Comparison of ENCODE assay signal across 1 cellular context in the genomic region with DNA sequence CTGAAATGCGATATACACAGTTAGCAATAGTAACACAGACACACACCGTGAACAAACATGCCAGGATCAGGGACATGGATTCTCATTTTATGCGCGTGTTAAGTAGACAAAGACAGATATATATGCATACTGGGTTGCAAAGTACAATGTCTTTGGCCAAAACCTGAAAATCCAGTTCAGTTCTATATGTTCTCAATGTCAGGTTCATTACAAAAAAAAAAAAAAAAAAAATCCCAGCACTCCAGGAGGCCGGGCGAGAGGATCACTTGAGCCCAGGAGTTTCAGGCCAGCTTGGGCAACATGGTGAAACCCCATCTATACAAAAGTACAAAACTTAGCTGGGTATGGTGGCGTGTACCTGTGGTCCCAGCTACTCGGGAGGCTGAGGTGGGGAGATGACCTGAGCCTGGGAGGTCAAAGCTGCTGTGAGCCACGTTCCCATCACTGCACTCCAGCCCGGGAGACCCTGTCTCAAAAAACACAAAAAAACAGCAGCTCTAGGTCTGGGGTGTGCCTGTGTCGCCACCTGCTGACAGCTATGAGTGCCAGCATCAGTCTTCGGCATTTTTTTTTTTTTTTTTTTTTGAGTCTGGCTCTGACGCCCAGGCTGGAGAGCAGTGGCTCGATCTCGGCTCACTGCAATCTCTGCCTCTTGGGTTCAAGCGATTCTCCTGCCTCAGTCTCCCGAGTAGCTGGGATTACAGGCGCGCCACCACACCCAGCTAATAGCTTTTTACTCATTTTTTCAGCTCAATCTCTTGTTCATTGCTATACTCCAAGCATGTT.
TF ChIP-seq lines count a peak whose summit lies in the region.

No MANE protein-coding gene starts in this region.

TF ChIP-seq in HepG2, 621 proteins besides CTCF, POLR2A, EP300 and RAD21 (continued from another document and continues in another):
- TF ChIP-seq, protein P1, sequence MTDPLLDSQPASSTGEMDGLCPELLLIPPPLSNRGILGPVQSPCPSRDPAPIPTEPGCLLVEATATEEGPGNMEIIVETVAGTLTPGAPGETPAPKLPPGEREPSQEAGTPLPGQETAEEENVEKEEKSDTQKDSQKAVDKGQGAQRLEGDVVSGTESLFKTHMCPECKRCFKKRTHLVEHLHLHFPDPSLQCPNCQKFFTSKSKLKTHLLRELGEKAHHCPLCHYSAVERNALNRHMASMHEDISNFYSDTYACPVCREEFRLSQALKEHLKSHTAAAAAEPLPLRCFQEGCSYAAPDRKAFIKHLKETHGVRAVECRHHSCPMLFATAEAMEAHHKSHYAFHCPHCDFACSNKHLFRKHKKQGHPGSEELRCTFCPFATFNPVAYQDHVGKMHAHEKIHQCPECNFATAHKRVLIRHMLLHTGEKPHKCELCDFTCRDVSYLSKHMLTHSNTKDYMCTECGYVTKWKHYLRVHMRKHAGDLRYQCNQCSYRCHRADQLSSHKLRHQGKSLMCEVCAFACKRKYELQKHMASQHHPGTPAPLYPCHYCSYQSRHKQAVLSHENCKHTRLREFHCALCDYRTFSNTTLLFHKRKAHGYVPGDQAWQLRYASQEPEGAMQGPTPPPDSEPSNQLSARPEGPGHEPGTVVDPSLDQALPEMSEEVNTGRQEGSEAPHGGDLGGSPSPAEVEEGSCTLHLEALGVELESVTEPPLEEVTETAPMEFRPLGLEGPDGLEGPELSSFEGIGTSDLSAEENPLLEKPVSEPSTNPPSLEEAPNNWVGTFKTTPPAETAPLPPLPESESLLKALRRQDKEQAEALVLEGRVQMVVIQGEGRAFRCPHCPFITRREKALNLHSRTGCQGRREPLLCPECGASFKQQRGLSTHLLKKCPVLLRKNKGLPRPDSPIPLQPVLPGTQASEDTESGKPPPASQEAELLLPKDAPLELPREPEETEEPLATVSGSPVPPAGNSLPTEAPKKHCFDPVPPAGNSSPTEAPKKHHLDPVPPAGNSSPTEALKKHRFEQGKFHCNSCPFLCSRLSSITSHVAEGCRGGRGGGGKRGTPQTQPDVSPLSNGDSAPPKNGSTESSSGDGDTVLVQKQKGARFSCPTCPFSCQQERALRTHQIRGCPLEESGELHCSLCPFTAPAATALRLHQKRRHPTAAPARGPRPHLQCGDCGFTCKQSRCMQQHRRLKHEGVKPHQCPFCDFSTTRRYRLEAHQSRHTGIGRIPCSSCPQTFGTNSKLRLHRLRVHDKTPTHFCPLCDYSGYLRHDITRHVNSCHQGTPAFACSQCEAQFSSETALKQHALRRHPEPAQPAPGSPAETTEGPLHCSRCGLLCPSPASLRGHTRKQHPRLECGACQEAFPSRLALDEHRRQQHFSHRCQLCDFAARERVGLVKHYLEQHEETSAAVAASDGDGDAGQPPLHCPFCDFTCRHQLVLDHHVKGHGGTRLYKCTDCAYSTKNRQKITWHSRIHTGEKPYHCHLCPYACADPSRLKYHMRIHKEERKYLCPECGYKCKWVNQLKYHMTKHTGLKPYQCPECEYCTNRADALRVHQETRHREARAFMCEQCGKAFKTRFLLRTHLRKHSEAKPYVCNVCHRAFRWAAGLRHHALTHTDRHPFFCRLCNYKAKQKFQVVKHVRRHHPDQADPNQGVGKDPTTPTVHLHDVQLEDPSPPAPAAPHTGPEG (CRISPR knock-in tag; IDR thresholded peaks at IDR 0.05): no peak
- TF ChIP-seq, protein P2, sequence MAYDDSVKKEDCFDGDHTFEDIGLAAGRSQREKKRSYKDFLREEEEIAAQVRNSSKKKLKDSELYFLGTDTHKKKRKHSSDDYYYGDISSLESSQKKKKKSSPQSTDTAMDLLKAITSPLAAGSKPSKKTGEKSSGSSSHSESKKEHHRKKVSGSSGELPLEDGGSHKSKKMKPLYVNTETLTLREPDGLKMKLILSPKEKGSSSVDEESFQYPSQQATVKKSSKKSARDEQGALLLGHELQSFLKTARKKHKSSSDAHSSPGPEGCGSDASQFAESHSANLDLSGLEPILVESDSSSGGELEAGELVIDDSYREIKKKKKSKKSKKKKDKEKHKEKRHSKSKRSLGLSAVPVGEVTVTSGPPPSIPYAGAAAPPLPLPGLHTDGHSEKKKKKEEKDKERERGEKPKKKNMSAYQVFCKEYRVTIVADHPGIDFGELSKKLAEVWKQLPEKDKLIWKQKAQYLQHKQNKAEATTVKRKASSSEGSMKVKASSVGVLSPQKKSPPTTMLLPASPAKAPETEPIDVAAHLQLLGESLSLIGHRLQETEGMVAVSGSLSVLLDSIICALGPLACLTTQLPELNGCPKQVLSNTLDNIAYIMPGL (CRISPR knock-in tag; IDR thresholded peaks at IDR 0.05; ENCODE audit: borderline replicate concordance in 1 of 2, low read depth in 1 of 2): 0 out of 4 replicates have a peak, but pooled peaks of 1 of the 2 experiments have one; percentile 27
- TF ChIP-seq, protein P3, sequence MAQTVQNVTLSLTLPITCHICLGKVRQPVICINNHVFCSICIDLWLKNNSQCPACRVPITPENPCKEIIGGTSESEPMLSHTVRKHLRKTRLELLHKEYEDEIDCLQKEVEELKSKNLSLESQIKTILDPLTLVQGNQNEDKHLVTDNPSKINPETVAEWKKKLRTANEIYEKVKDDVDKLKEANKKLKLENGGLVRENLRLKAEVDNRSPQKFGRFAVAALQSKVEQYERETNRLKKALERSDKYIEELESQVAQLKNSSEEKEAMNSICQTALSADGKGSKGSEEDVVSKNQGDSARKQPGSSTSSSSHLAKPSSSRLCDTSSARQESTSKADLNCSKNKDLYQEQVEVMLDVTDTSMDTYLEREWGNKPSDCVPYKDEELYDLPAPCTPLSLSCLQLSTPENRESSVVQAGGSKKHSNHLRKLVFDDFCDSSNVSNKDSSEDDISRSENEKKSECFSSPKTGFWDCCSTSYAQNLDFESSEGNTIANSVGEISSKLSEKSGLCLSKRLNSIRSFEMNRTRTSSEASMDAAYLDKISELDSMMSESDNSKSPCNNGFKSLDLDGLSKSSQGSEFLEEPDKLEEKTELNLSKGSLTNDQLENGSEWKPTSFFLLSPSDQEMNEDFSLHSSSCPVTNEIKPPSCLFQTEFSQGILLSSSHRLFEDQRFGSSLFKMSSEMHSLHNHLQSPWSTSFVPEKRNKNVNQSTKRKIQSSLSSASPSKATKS (CRISPR knock-in tag; IDR thresholded peaks at IDR 0.05): no peak
- TF ChIP-seq, protein P4, sequence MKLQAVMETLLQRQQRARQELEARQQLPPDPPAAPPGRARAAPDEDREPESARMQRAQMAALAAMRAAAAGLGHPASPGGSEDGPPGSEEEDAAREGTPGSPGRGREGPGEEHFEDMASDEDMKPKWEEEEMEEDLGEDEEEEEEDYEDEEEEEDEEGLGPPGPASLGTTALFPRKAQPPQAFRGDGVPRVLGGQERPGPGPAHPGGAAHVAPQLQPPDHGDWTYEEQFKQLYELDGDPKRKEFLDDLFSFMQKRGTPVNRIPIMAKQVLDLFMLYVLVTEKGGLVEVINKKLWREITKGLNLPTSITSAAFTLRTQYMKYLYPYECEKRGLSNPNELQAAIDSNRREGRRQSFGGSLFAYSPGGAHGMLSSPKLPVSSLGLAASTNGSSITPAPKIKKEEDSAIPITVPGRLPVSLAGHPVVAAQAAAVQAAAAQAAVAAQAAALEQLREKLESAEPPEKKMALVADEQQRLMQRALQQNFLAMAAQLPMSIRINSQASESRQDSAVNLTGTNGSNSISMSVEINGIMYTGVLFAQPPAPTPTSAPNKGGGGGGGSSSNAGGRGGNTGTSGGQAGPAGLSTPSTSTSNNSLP (IDR thresholded peaks at IDR 0.05; ENCODE audit: low read depth, low read length): no peak
- TF ChIP-seq ZKSCAN8 (CRISPR knock-in tag; IDR thresholded peaks at IDR 0.05; ENCODE audit: borderline replicate concordance) (no peak), TCF7 (IDR thresholded peaks at IDR 0.05; ENCODE audit: low read depth) (no peak), ZNF24 (IDR thresholded peaks at IDR 0.05) (no peak), ZNF230 (CRISPR knock-in tag; IDR thresholded peaks at IDR 0.05) (no peak), TCF7L2 (IDR thresholded peaks at IDR 0.05; ENCODE audit: low read depth, low read length) (no peak), SP140L (CRISPR knock-in tag; IDR thresholded peaks at IDR 0.05; ENCODE audit: borderline replicate concordance) (no peak), ZNF251 (CRISPR knock-in tag; IDR thresholded peaks at IDR 0.05) (no peak)
- TF ChIP-seq, protein P5, sequence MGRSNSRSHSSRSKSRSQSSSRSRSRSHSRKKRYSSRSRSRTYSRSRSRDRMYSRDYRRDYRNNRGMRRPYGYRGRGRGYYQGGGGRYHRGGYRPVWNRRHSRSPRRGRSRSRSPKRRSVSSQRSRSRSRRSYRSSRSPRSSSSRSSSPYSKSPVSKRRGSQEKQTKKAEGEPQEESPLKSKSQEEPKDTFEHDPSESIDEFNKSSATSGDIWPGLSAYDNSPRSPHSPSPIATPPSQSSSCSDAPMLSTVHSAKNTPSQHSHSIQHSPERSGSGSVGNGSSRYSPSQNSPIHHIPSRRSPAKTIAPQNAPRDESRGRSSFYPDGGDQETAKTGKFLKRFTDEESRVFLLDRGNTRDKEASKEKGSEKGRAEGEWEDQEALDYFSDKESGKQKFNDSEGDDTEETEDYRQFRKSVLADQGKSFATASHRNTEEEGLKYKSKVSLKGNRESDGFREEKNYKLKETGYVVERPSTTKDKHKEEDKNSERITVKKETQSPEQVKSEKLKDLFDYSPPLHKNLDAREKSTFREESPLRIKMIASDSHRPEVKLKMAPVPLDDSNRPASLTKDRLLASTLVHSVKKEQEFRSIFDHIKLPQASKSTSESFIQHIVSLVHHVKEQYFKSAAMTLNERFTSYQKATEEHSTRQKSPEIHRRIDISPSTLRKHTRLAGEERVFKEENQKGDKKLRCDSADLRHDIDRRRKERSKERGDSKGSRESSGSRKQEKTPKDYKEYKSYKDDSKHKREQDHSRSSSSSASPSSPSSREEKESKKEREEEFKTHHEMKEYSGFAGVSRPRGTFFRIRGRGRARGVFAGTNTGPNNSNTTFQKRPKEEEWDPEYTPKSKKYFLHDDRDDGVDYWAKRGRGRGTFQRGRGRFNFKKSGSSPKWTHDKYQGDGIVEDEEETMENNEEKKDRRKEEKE (IDR thresholded peaks at IDR 0.05): no peak
- TF ChIP-seq, protein P6, sequence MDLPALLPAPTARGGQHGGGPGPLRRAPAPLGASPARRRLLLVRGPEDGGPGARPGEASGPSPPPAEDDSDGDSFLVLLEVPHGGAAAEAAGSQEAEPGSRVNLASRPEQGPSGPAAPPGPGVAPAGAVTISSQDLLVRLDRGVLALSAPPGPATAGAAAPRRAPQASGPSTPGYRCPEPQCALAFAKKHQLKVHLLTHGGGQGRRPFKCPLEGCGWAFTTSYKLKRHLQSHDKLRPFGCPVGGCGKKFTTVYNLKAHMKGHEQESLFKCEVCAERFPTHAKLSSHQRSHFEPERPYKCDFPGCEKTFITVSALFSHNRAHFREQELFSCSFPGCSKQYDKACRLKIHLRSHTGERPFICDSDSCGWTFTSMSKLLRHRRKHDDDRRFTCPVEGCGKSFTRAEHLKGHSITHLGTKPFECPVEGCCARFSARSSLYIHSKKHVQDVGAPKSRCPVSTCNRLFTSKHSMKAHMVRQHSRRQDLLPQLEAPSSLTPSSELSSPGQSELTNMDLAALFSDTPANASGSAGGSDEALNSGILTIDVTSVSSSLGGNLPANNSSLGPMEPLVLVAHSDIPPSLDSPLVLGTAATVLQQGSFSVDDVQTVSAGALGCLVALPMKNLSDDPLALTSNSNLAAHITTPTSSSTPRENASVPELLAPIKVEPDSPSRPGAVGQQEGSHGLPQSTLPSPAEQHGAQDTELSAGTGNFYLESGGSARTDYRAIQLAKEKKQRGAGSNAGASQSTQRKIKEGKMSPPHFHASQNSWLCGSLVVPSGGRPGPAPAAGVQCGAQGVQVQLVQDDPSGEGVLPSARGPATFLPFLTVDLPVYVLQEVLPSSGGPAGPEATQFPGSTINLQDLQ (CRISPR knock-in tag; IDR thresholded peaks at IDR 0.05): no peak
- TF ChIP-seq, protein P7, sequence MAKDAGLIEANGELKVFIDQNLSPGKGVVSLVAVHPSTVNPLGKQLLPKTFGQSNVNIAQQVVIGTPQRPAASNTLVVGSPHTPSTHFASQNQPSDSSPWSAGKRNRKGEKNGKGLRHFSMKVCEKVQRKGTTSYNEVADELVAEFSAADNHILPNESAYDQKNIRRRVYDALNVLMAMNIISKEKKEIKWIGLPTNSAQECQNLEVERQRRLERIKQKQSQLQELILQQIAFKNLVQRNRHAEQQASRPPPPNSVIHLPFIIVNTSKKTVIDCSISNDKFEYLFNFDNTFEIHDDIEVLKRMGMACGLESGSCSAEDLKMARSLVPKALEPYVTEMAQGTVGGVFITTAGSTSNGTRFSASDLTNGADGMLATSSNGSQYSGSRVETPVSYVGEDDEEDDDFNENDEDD (CRISPR knock-in tag; IDR thresholded peaks at IDR 0.05; ENCODE audit: borderline replicate concordance): no peak
- TF ChIP-seq, protein P8, sequence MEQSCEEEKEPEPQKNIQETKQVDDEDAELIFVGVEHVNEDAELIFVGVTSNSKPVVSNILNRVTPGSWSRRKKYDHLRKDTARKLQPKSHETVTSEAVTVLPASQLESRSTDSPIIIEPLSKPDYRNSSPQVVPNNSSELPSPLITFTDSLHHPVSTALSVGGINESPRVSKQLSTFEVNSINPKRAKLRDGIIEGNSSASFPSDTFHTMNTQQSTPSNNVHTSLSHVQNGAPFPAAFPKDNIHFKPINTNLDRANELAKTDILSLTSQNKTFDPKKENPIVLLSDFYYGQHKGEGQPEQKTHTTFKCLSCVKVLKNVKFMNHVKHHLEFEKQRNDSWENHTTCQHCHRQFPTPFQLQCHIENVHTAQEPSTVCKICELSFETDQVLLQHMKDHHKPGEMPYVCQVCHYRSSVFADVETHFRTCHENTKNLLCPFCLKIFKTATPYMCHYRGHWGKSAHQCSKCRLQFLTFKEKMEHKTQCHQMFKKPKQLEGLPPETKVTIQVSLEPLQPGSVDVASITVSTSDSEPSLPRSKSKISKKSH (CRISPR knock-in tag; IDR thresholded peaks at IDR 0.05; ENCODE audit: borderline replicate concordance): no peak
- TF ChIP-seq, protein P9, sequence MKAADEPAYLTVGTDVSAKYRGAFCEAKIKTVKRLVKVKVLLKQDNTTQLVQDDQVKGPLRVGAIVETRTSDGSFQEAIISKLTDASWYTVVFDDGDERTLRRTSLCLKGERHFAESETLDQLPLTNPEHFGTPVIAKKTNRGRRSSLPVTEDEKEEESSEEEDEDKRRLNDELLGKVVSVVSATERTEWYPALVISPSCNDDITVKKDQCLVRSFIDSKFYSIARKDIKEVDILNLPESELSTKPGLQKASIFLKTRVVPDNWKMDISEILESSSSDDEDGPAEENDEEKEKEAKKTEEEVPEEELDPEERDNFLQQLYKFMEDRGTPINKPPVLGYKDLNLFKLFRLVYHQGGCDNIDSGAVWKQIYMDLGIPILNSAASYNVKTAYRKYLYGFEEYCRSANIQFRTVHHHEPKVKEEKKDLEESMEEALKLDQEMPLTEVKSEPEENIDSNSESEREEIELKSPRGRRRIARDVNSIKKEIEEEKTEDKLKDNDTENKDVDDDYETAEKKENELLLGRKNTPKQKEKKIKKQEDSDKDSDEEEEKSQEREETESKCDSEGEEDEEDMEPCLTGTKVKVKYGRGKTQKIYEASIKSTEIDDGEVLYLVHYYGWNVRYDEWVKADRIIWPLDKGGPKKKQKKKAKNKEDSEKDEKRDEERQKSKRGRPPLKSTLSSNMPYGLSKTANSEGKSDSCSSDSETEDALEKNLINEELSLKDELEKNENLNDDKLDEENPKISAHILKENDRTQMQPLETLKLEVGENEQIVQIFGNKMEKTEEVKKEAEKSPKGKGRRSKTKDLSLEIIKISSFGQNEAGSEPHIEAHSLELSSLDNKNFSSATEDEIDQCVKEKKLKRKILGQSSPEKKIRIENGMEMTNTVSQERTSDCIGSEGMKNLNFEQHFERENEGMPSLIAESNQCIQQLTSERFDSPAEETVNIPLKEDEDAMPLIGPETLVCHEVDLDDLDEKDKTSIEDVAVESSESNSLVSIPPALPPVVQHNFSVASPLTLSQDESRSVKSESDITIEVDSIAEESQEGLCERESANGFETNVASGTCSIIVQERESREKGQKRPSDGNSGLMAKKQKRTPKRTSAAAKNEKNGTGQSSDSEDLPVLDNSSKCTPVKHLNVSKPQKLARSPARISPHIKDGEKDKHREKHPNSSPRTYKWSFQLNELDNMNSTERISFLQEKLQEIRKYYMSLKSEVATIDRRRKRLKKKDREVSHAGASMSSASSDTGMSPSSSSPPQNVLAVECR (CRISPR knock-in tag; IDR thresholded peaks at IDR 0.05; ENCODE audit: borderline replicate concordance): peak; percentile 34; the same call in 1 of the 2 replicates
